In genomic region chr15:35181538-35181937, GRCh38 we compare ENCODE assay signal across 11 cellular contexts.
DNase-seq lines count a peak whose midpoint lies in the region; ATAC-seq and TF ChIP-seq lines count a peak whose summit lies in the region.
"Had no signal": no experiment of that assay in that cellular context is flagged by ENCODE, and none has a peak within 500 bp of the region (broad histone marks: within the 10 kb centered on the region; RNA-seq: fewer than 3 reads in every experiment).

No MANE protein-coding gene starts in this region.

- TF ChIP-seq CTCF in mucosa of descending colon (IDR thresholded peaks at IDR 0.05), result no peak

- no peak overlapping the region for H3K27ac ChIP-seq in CD8-positive, alpha-beta memory T cell (ENCODE audit: low read depth, low read length)

- no peaks in the 10 kb centered on the region for H3K27me3 ChIP-seq in CD8-positive, alpha-beta memory T cell (ENCODE audit: insufficient read depth, low read length, poor library complexity, severe bottlenecking)

- DNase-seq in H4 (ENCODE audit: low spot score) (peak; percentile 24), mucosa of descending colon (no peak), NCI-H2196 (lab: John Stamatoyannopoulos, UW; ENCODE audit: unreplicated experiment) (no peak), RPMI8226 (no peak)
- no peak for DNase-seq in CD8-positive, alpha-beta memory T cell
- DNase-seq: Caco-2, glutamatergic neuron had no signal

- H3K9me3 ChIP-seq in mucosa of descending colon, result no peaks in the 10 kb centered on the region
- H3K9me3 ChIP-seq in CD8-positive, alpha-beta memory T cell (ENCODE audit: low read length), result no peaks in the 10 kb centered on the region
- H3K9me3 ChIP-seq: Caco-2 had no signal

- H3K36me3 Mint-ChIP-seq in CD8-positive, alpha-beta memory T cell, result no peaks in the 10 kb centered on the region

- H3K4me1 ChIP-seq in mucosa of descending colon (ENCODE audit: low read depth), result no peaks in the 10 kb centered on the region
- no peaks in the 10 kb centered on the region for H3K4me1 ChIP-seq in CD8-positive, alpha-beta memory T cell (ENCODE audit: insufficient read depth, low read length)
- H3K4me1 ChIP-seq: Caco-2 had no signal

- intact Hi-C loops in mucosa of descending colon (cut with DNase I, micrococcal nuclease), result no loop called here

- H3K9me3 Mint-ChIP-seq in CD8-positive, alpha-beta memory T cell, result no peaks in the 10 kb centered on the region
- H3K9me3 Mint-ChIP-seq: nephron had no signal

- no peaks in the 10 kb centered on the region for H3K36me3 ChIP-seq in mucosa of descending colon (ENCODE audit: low read depth)
- no peaks in the 10 kb centered on the region for H3K36me3 ChIP-seq in CD8-positive, alpha-beta memory T cell (ENCODE audit: insufficient read depth, low read length)

- POLR2A ChIA-PET in CD8-positive, alpha-beta memory T cell (lab: Charles Lee), result no interaction called here

- H3K4me3 Mint-ChIP-seq in CD8-positive, alpha-beta memory T cell, result no peak overlapping the region
- H3K4me3 Mint-ChIP-seq: nephron had no signal

- CTCF ChIA-PET in CD8-positive, alpha-beta memory T cell (lab: Charles Lee), result no interaction called here

- H3K27ac Mint-ChIP-seq in CD8-positive, alpha-beta memory T cell, result no peak overlapping the region
- H3K27ac Mint-ChIP-seq: nephron had no signal

- H3K4me3 ChIP-seq in mucosa of descending colon, result no peak overlapping the region
- no peak overlapping the region for H3K4me3 ChIP-seq in CD8-positive, alpha-beta memory T cell (ENCODE audit: low read length)

- ATAC-seq in GM18511 (IDR thresholded peaks at IDR 0.05; ENCODE audit: unreplicated experiment) (peak; percentile 74), HG03521 (IDR thresholded peaks at IDR 0.05; ENCODE audit: unreplicated experiment) (peak; percentile 69), esophagus mucosa (peak; percentile 96), mucosa of descending colon (no peak)

- no peaks in the 10 kb centered on the region for H3K27me3 Mint-ChIP-seq in CD8-positive, alpha-beta memory T cell

- H3K4me1 Mint-ChIP-seq in CD8-positive, alpha-beta memory T cell, result no peaks in the 10 kb centered on the region
- H3K4me1 Mint-ChIP-seq: nephron had no signal
